Comparison of ENCODE assay signal across 8 cellular contexts in the genomic region with DNA sequence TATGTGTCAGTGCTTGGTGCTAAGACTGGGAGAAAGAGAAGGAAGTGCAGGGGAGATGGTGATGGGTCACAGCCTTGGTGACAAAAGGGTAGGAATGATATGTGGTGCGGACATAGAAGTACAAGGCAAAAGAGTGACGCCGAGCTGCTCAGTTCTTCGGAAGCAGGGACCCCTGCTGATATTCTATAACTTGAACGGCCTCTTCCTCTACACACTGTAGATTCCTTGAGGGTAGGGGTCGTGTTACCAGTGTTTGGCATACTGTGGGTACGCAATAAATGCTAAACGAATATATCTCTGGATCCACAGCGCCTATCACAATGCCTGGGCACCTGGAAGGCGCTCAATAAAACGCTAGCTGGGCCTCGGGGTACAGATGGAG. TPM values are rescaled to one million over a fixed set of nuclear protein-coding genes. Genes with fewer than 3 reads are reported as not detected.
DNase-seq lines count a peak whose midpoint lies in the region; ATAC-seq, FAIRE-seq and TF ChIP-seq lines count a peak whose summit lies in the region.

No MANE protein-coding gene starts in this region.

- no peaks in the 10 kb centered on the region for H3K27me3 ChIP-seq in A673 (replicated peaks; ENCODE audit: insufficient read depth, low read depth, low read length, poor library complexity)
- no peaks in the 10 kb centered on the region for H3K27me3 ChIP-seq in breast epithelium

- H3K4me3 ChIP-seq in A673 (ENCODE audit: low read depth, low read length, poor library complexity, severe bottlenecking) (peak overlapping the region; percentile 66), breast epithelium (peak overlapping the region; percentile 72 to 93 (median 86))

- no peaks in the 10 kb centered on the region for H3K9me3 ChIP-seq in A673 (ENCODE audit: low read depth, low read length, poor library complexity, severe bottlenecking)
- H3K9me3 ChIP-seq in breast epithelium = no peaks in the 10 kb centered on the region

- no peak for FAIRE-seq in GM19239 (lab: Jason Lieb, UNC)

- DNase-seq in A673 (ENCODE audit: low spot score) (no peak), breast epithelium (ENCODE audit: low spot score in 2 of 2) (no peak), medulla oblongata (ENCODE audit: extremely low spot score) (peak; percentile 15), GM19239 (ENCODE audit: insufficient read length, low spot score) (no peak)
- DNase-seq in stimulated activated naive CD8-positive, alpha-beta T cell treated with anti-CD3 and anti-CD28 coated beads, Interleukin-15, amount 100 ng/mL, for 72 hours = no peak

- ATAC-seq in HG03135 (IDR thresholded peaks at IDR 0.05; ENCODE audit: unreplicated experiment) (peak; percentile 1), GM21529 (IDR thresholded peaks at IDR 0.05; ENCODE audit: unreplicated experiment) (no peak), GM21619 (IDR thresholded peaks at IDR 0.05; ENCODE audit: unreplicated experiment) (no peak)
- ATAC-seq in stimulated activated naive CD8-positive, alpha-beta T cell treated with anti-CD3 and anti-CD28 coated beads, Interleukin-15, amount 100 ng/mL, for 72 hours = no peak

- TSS peak; percentile 76 for BruUV-seq in A673 (replicated peaks; lab: Mats Ljungman, UMichigan)

- H3K9me3 Mint-ChIP-seq in stimulated activated naive CD8-positive, alpha-beta T cell treated with anti-CD3 and anti-CD28 coated beads, Interleukin-15, amount 100 ng/mL, for 72 hours = no peaks in the 10 kb centered on the region

- TF ChIP-seq POLR2A in breast epithelium (IDR thresholded peaks at IDR 0.05) = no peak

- peak overlapping the region; percentile 90 for H3K27ac ChIP-seq in A673 (ENCODE audit: low read depth, low read length, poor library complexity, severe bottlenecking)
- peak overlapping the region; percentile 88 to 93 for H3K27ac ChIP-seq in breast epithelium

- no peaks in the 10 kb centered on the region for H3K27me3 Mint-ChIP-seq in stimulated activated naive CD8-positive, alpha-beta T cell treated with anti-CD3 and anti-CD28 coated beads, Interleukin-15, amount 100 ng/mL, for 72 hours

- peaks cover 11% of the 10 kb centered on the region for H3K4me1 Mint-ChIP-seq in stimulated activated naive CD8-positive, alpha-beta T cell treated with anti-CD3 and anti-CD28 coated beads, Interleukin-15, amount 100 ng/mL, for 72 hours

- POLR2A ChIA-PET in A673 (lab: Charles Lee; ENCODE audit: low non-redundant PET) = interaction anchor here (0.5 to 1.0 kb wide), 3 partner anchors 17 to 312 kb away, joined by 5 to 7 read pairs (median 5); partner anchors contain the start of gene RTCA

- H3K36me3 ChIP-seq in A673 (ENCODE audit: insufficient read depth, low read length, poor library complexity, severe bottlenecking) (no peaks in the 10 kb centered on the region), breast epithelium (no peaks in the 10 kb centered on the region)

- H3K27ac Mint-ChIP-seq in stimulated activated naive CD8-positive, alpha-beta T cell treated with anti-CD3 and anti-CD28 coated beads, Interleukin-15, amount 100 ng/mL, for 72 hours = no peak overlapping the region

- CTCF ChIA-PET in A673 (lab: Charles Lee) = no interaction called here

- intact Hi-C loops in A673 (cut with micrococcal nuclease; ENCODE audit: unreplicated experiment) = no loop called here
- intact Hi-C loops in breast epithelium (cut with DNase I; ENCODE audit: low total_unique reads) = no loop called here

- H3K4me1 ChIP-seq in A673 (ENCODE audit: insufficient read depth, low read length, poor library complexity, severe bottlenecking) (peaks cover 12% of the 10 kb centered on the region), breast epithelium (peaks cover 0 to 9% of the 10 kb centered on the region in 2 donors)

- TF ChIP-seq CTCF in A673 (conservative IDR thresholded peaks at IDR 0.05; ENCODE audit: low read depth, low read length) = no peak
- no peak for TF ChIP-seq CTCF in breast epithelium (IDR thresholded peaks at IDR 0.05)

- H3K4me3 Mint-ChIP-seq in stimulated activated naive CD8-positive, alpha-beta T cell treated with anti-CD3 and anti-CD28 coated beads, Interleukin-15, amount 100 ng/mL, for 72 hours = no peak overlapping the region

RNA-seq across cellular contexts. Expression of gene DBT, which starts 0.5 kb away (rescaled TPM):
- total RNA-seq in A673 (2021) (16.8 and 18.1 TPM in 2 replicates), breast epithelium (10 to 100 TPM in 1 of 3 donors, 1 to 10 TPM in 2; 6.9 to 11.0 (median 9.1) TPM)

RNA-seq across cellular contexts. Expression of gene RTCA, which starts 16.9 kb away (rescaled TPM):
- 45.4 and 57.7 TPM in 2 replicates for total RNA-seq in A673 (2021)
- total RNA-seq in breast epithelium = 10 to 100 TPM; 17.0 to 22.6 (median 22.2) TPM
